1 cellular context compared by ENCODE assay signal in genomic region chr12:51836833-51837184, GRCh38.
TF ChIP-seq lines count a peak whose summit lies in the region.

No MANE protein-coding gene starts in this region.

TF ChIP-seq in H1, 55 proteins besides CTCF, POLR2A, EP300 and RAD21:
- no peak for TF ChIP-seq CEBPB (IDR thresholded peaks at IDR 0.05; ENCODE audit: low read depth, low read length)
